Comparison of ENCODE assay signal across 1 cellular context in the genomic region with DNA sequence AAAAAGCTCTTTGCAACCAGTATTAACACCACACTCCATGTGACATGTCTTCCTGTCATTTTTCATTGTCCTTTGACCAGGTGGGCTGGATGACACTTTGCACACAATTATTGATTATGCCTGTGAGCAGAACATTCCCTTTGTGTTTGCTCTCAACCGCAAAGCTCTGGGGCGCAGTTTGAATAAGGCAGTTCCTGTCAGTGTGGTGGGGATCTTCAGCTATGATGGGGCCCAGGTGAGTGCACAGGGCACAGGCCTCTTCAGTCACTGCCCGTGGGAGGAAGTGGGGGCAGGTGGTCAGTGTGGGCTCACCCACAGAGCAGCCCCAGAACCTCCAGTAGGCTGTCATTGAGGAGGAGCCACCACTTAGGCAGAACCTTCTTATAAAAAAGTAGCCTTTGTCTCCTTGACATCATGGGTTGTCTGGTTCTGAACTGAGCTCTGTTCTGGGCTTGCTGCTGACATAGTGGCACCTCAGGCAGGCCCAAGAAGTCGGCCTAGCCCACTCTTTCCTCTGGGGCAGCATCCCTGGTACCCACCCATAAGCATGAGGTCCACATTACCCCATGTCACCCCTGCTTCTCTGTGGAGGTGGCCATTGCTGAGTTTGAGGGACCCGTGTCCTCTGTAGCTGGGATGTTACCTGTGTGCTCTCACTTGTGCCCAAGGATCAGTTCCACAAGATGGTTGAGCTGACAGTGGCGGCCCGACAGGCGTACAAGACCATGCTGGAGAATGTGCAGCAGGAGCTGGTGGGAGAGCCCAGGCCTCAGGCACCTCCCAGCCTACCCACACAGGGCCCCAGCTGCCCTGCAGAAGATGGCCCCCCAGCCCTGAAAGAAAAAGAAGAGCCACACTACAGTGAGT.
TF ChIP-seq lines count a peak whose summit lies in the region.

No MANE protein-coding gene starts in this region.

TF ChIP-seq in HepG2, 621 proteins besides CTCF, POLR2A, EP300 and RAD21 (continued from another document):
- TF ChIP-seq, protein P1, sequence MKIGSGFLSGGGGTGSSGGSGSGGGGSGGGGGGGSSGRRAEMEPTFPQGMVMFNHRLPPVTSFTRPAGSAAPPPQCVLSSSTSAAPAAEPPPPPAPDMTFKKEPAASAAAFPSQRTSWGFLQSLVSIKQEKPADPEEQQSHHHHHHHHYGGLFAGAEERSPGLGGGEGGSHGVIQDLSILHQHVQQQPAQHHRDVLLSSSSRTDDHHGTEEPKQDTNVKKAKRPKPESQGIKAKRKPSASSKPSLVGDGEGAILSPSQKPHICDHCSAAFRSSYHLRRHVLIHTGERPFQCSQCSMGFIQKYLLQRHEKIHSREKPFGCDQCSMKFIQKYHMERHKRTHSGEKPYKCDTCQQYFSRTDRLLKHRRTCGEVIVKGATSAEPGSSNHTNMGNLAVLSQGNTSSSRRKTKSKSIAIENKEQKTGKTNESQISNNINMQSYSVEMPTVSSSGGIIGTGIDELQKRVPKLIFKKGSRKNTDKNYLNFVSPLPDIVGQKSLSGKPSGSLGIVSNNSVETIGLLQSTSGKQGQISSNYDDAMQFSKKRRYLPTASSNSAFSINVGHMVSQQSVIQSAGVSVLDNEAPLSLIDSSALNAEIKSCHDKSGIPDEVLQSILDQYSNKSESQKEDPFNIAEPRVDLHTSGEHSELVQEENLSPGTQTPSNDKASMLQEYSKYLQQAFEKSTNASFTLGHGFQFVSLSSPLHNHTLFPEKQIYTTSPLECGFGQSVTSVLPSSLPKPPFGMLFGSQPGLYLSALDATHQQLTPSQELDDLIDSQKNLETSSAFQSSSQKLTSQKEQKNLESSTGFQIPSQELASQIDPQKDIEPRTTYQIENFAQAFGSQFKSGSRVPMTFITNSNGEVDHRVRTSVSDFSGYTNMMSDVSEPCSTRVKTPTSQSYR (CRISPR knock-in tag; IDR thresholded peaks at IDR 0.05; ENCODE audit: borderline replicate concordance) = peak; percentile 70; the same call in 1 of the 2 replicates
- TF ChIP-seq KAT7 (CRISPR knock-in tag; IDR thresholded peaks at IDR 0.05; ENCODE audit: borderline replicate concordance) (peak; percentile 83), SAP130 (CRISPR knock-in tag; IDR thresholded peaks at IDR 0.05; ENCODE audit: low read depth) (peak; percentile 98), JUND (CRISPR knock-in tag; IDR thresholded peaks at IDR 0.05) (peak; percentile 51; the same call in 1 of the 2 replicates)
- TF ChIP-seq, protein P2, sequence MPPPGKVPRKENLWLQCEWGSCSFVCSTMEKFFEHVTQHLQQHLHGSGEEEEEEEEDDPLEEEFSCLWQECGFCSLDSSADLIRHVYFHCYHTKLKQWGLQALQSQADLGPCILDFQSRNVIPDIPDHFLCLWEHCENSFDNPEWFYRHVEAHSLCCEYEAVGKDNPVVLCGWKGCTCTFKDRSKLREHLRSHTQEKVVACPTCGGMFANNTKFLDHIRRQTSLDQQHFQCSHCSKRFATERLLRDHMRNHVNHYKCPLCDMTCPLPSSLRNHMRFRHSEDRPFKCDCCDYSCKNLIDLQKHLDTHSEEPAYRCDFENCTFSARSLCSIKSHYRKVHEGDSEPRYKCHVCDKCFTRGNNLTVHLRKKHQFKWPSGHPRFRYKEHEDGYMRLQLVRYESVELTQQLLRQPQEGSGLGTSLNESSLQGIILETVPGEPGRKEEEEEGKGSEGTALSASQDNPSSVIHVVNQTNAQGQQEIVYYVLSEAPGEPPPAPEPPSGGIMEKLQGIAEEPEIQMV (CRISPR knock-in tag; IDR thresholded peaks at IDR 0.05; ENCODE audit: low read depth) = no peak
